ENCODE assay signal across 7 cellular contexts in genomic region chr7:156123362-156123761, GRCh38.
"Had no signal": no experiment of that assay in that cellular context is flagged by ENCODE, and none has a peak within 500 bp of the region (broad histone marks: within the 10 kb centered on the region; RNA-seq: fewer than 3 reads in every experiment).

No MANE protein-coding gene starts in this region.

- DNase-seq: H9, HCEC 1CT, IMR-90 had no signal

- H2AFZ ChIP-seq: GM23338 had no signal

- H3K4me2 ChIP-seq: GM23338 had no signal

- H3K4me3 ChIP-seq: GM23338 had no signal

- ATAC-seq: GM23338 had no signal

- FAIRE-seq: H1, H54, HTR-8/SVneo had no signal
